17 cellular contexts compared by ENCODE assay signal in genomic region chrX:10172867-10173266, GRCh38. TPM values are rescaled to one million over a fixed set of nuclear protein-coding genes. Genes with fewer than 3 reads are reported as not detected.
DNase-seq lines count a peak whose midpoint lies in the region; ATAC-seq and TF ChIP-seq lines count a peak whose summit lies in the region.
"Had no signal": no experiment of that assay in that cellular context is flagged by ENCODE, and none has a peak within 500 bp of the region (broad histone marks: within the 10 kb centered on the region; RNA-seq: fewer than 3 reads in every experiment).

No MANE protein-coding gene starts in this region.

- intact Hi-C loops in right cardiac atrium (cut with DNase I) = no loop called here
- intact Hi-C loops in cardiac septum (cut with DNase I) = no loop called here
- intact Hi-C loops in vagina (cut with DNase I) = no loop called here

- H3K27me3 ChIP-seq in right cardiac atrium (ENCODE audit: control insufficient read depth, insufficient read depth) = no peaks in the 10 kb centered on the region
- H3K27me3 ChIP-seq in vagina = no peaks in the 10 kb centered on the region

- H3K4me3 Mint-ChIP-seq in mesothelial cell of epicardium (no peak overlapping the region), T-helper 17 cell (no peak overlapping the region)
- H3K4me3 Mint-ChIP-seq: activated naive CD8-positive, alpha-beta T cell treated with anti-CD3 and anti-CD28 coated beads, Interleukin-2, amount 50 U/mL, for 24 hours; activated T-cell treated with anti-CD3 and anti-CD28 coated beads, Interleukin-2, amount 50 U/mL, for 24 hours; natural killer cell had no signal

- H3K27ac Mint-ChIP-seq in mesothelial cell of epicardium (peak overlapping the region; percentile 96), T-helper 17 cell (no peak overlapping the region)
- H3K27ac Mint-ChIP-seq: activated naive CD8-positive, alpha-beta T cell treated with anti-CD3 and anti-CD28 coated beads, Interleukin-2, amount 50 U/mL, for 24 hours; activated T-cell treated with anti-CD3 and anti-CD28 coated beads, Interleukin-2, amount 50 U/mL, for 24 hours; natural killer cell had no signal

- no peak for TF ChIP-seq POLR2A in vagina (IDR thresholded peaks at IDR 0.05)

- H3K4me1 Mint-ChIP-seq in mesothelial cell of epicardium (peaks cover 32% of the 10 kb centered on the region), T-helper 17 cell (peaks cover 4% of the 10 kb centered on the region)

- no peaks in the 10 kb centered on the region for H3K9me3 ChIP-seq in right cardiac atrium (ENCODE audit: control insufficient read depth, low read length)
- no peaks in the 10 kb centered on the region for H3K9me3 ChIP-seq in vagina
- no peaks in the 10 kb centered on the region for H3K9me3 ChIP-seq in T-helper 17 cell (ENCODE audit: control insufficient read depth, low read length, poor library complexity, severe bottlenecking)
- H3K9me3 ChIP-seq: thoracic aorta had no signal

- TF ChIP-seq CTCF in epithelial cell of proximal tubule (conservative IDR thresholded peaks at IDR 0.05; ENCODE audit: low read depth, low read length) (no peak), mesothelial cell of epicardium (IDR thresholded peaks at IDR 0.05; ENCODE audit: unreplicated experiment) (no peak), vagina (IDR thresholded peaks at IDR 0.05) (no peak)

- H3K4me1 ChIP-seq in right cardiac atrium (ENCODE audit: control insufficient read depth, insufficient read depth, low read length) (peaks cover 12% of the 10 kb centered on the region), vagina (peaks cover 18% of the 10 kb centered on the region)

- DNase-seq in right cardiac atrium = no peak
- DNase-seq in cardiac septum (ENCODE audit: low spot score) = no peak
- no peak for DNase-seq in epithelial cell of proximal tubule (ENCODE audit: low read depth)
- no peak for DNase-seq in mesothelial cell of epicardium (ENCODE audit: low spot score in 2 of 2, unreplicated experiment in 2 of 2)
- DNase-seq in vagina (ENCODE audit: extremely low spot score in 2 of 2) = no peak
- no peak for DNase-seq in NOMO-1 treated with DMSO at 0.1 percent for 48 hours (lab: John Stamatoyannopoulos, UW; ENCODE audit: unreplicated experiment)
- no peak for DNase-seq in DMS153 (lab: John Stamatoyannopoulos, UW)
- no peak for DNase-seq in T-helper 17 cell
- DNase-seq: activated CD4-positive, alpha-beta T cell treated with anti-CD3 and anti-CD28 coated beads for 48 hours; activated naive CD8-positive, alpha-beta T cell treated with anti-CD3 and anti-CD28 coated beads, Interleukin-2, amount 50 U/mL, for 24 hours; activated T-cell treated with anti-CD3 and anti-CD28 coated beads, Interleukin-2, amount 50 U/mL, for 24 hours; foreskin melanocyte; Karpas-422; natural killer cell; NCI-H1694 treated with DMSO at 0.1 percent for 48 hours; NCI-H524 treated with DMSO at 0.1 percent for 48 hours had no signal

- H3K4me3 ChIP-seq in right cardiac atrium (ENCODE audit: low read length) (no peak overlapping the region), epithelial cell of proximal tubule (ENCODE audit: low read depth, low read length) (peak overlapping the region; percentile 21), vagina (peak overlapping the region in 1 of 2 donors; percentile 18)
- H3K4me3 ChIP-seq: thoracic aorta had no signal

- peaks cover 25% of the 10 kb centered on the region for H3K9me3 Mint-ChIP-seq in mesothelial cell of epicardium
- H3K9me3 Mint-ChIP-seq: activated naive CD8-positive, alpha-beta T cell treated with anti-CD3 and anti-CD28 coated beads, Interleukin-2, amount 50 U/mL, for 24 hours; activated T-cell treated with anti-CD3 and anti-CD28 coated beads, Interleukin-2, amount 50 U/mL, for 24 hours; natural killer cell had no signal

- H3K36me3 ChIP-seq in vagina = no peaks in the 10 kb centered on the region
- H3K36me3 ChIP-seq: thoracic aorta had no signal

- no peak for ATAC-seq in right cardiac atrium
- no peak for ATAC-seq in T-helper 17 cell
- ATAC-seq: activated naive CD8-positive, alpha-beta T cell treated with anti-CD3 and anti-CD28 coated beads, Interleukin-2, amount 50 U/mL, for 24 hours; natural killer cell had no signal

- no peaks in the 10 kb centered on the region for H3K27me3 Mint-ChIP-seq in mesothelial cell of epicardium (ENCODE audit: low read depth)
- H3K27me3 Mint-ChIP-seq in T-helper 17 cell = peaks cover 40% of the 10 kb centered on the region

- 44% methylated on average over 11 of the region's 11 CpGs for WGBS in right cardiac atrium

- H3K27ac ChIP-seq in right cardiac atrium (ENCODE audit: low read length) (peak overlapping the region; percentile 26), vagina (peak overlapping the region; percentile 75)
- H3K27ac ChIP-seq: thoracic aorta had no signal

- H3K36me3 Mint-ChIP-seq in mesothelial cell of epicardium = peaks cover 3% of the 10 kb centered on the region
- no peaks in the 10 kb centered on the region for H3K36me3 Mint-ChIP-seq in T-helper 17 cell (ENCODE audit: low read depth)
- H3K36me3 Mint-ChIP-seq: natural killer cell had no signal

RNA-seq across cellular contexts. Expression of gene CLCN4, which starts 16.1 kb away (rescaled TPM):
- total RNA-seq in right cardiac atrium = 10 to 100 TPM; 27.0 to 34.9 (median 30.7) TPM
- polyA plus RNA-seq in right cardiac atrium = 11.0 TPM
- 23.4 TPM for total RNA-seq in cardiac septum
- total RNA-seq in epithelial cell of proximal tubule = 1.2 and 4.4 TPM in 2 replicates
- total RNA-seq in mesothelial cell of epicardium = 5.7 to 8.6 TPM (median 7.0 TPM) in 3 replicates
- 1.2 TPM for total RNA-seq in vagina
- total RNA-seq in T-helper 17 cell = 1 to 10 TPM in 1 of 2 donors, under 1 TPM in 1; 0.37 to 3.3 TPM
